Comparison of ENCODE assay signal across 9 cellular contexts in genomic region chr19:37817180-37817911, GRCh38. TPM values are rescaled to one million over a fixed set of nuclear protein-coding genes. Genes with fewer than 3 reads are reported as not detected.
A peak's percentile ranks its signal among the peaks of the same experiment; 100 is the strongest.
DNase-seq lines count a peak whose midpoint lies in the region; ATAC-seq and TF ChIP-seq lines count a peak whose summit lies in the region.
"Had no signal": no experiment of that assay in that cellular context is flagged by ENCODE, and none has a peak within 500 bp of the region (broad histone marks: within the 10 kb centered on the region; RNA-seq: fewer than 3 reads in every experiment).

No MANE protein-coding gene starts in this region.

- DNase-seq in activated CD4-positive, alpha-beta memory T cell treated with anti-CD3 and anti-CD28 coated beads for 36 hours: peak; percentile 16
- no peak for DNase-seq in activated CD4-positive, alpha-beta memory T cell treated with anti-CD3 and anti-CD28 coated beads, Interleukin-2, amount 10 ng/mL, durations not matched to agents 7 days and 5 days
- peak; percentile 7 to 15 for DNase-seq in activated CD4-positive, alpha-beta T cell treated with anti-CD3 and anti-CD28 coated beads, Interleukin-2, amount 50 U/mL, for 48 hours
- peak; percentile 55 to 58 for DNase-seq in fibroblast of lung (ENCODE audit: low read depth in 2 of 2)
- peak; percentile 22 to 50 for DNase-seq in stimulated activated naive CD8-positive, alpha-beta T cell treated with anti-CD3 and anti-CD28 coated beads, Interleukin-15, amount 100 ng/mL, for 72 hours
- DNase-seq in RPMI8226: no peak

- peaks cover 47% of the 10 kb centered on the region for H3K9me3 Mint-ChIP-seq in activated CD4-positive, alpha-beta memory T cell treated with anti-CD3 and anti-CD28 coated beads for 36 hours
- peaks cover 45% of the 10 kb centered on the region for H3K9me3 Mint-ChIP-seq in activated CD4-positive, alpha-beta memory T cell treated with anti-CD3 and anti-CD28 coated beads, Interleukin-2, amount 10 ng/mL, durations not matched to agents 7 days and 5 days
- H3K9me3 Mint-ChIP-seq in stimulated activated naive CD8-positive, alpha-beta T cell treated with anti-CD3 and anti-CD28 coated beads, Interleukin-15, amount 100 ng/mL, for 72 hours: peaks cover 26 to 72% of the 10 kb centered on the region in 2 donors

- no peak overlapping the region for H3K27ac Mint-ChIP-seq in activated CD4-positive, alpha-beta memory T cell treated with anti-CD3 and anti-CD28 coated beads for 36 hours
- H3K27ac Mint-ChIP-seq in activated CD4-positive, alpha-beta memory T cell treated with anti-CD3 and anti-CD28 coated beads, Interleukin-2, amount 10 ng/mL, durations not matched to agents 7 days and 5 days: no peak overlapping the region
- H3K27ac Mint-ChIP-seq in stimulated activated naive CD8-positive, alpha-beta T cell treated with anti-CD3 and anti-CD28 coated beads, Interleukin-15, amount 100 ng/mL, for 72 hours: no peak overlapping the region
- H3K27ac Mint-ChIP-seq: T-helper 1 cell treated with Interleukin-12 subunit alpha and Interleukin-12 subunit beta and Interleukin-4 antibody, amounts not matched to agents 30 μg/mL and 1 μg/mL, for 36 hours had no signal

- peak overlapping the region; percentile 27 to 62 (median 42) for H3K4me3 ChIP-seq in fibroblast of lung (replicated peaks in 1 of 4; ENCODE audit: control extremely low read depth in 1 of 4, insufficient read depth in 1 of 4, low read depth in 3 of 4, low read length in 4 of 4)
- H3K4me3 ChIP-seq in muscle layer of duodenum (ENCODE audit: low read depth in 1 of 2, low read length in 2 of 2): peak overlapping the region; percentile 51 to 83

- H3K9ac ChIP-seq in fibroblast of lung (ENCODE audit: insufficient read depth, low read length): peak overlapping the region; percentile 16

- H3K36me3 ChIP-seq in fibroblast of lung (ENCODE audit: control insufficient read depth, insufficient read depth, low read length) (no peaks in the 10 kb centered on the region), muscle layer of duodenum (ENCODE audit: control insufficient read depth in 1 of 2, insufficient read depth in 2 of 2, low read length in 2 of 2) (peaks cover 0 to 30% of the 10 kb centered on the region in 2 donors)

- intact Hi-C loops in activated CD4-positive, alpha-beta memory T cell treated with anti-CD3 and anti-CD28 coated beads for 36 hours (cut with micrococcal nuclease): no loop called here

- H3K4me1 ChIP-seq in fibroblast of lung (ENCODE audit: control insufficient read depth, extremely low read depth, insufficient read depth, low read length) (no peaks in the 10 kb centered on the region), muscle layer of duodenum (ENCODE audit: control insufficient read depth in 1 of 2, insufficient read depth in 2 of 2, low read length in 2 of 2) (peaks cover 0 to 4% of the 10 kb centered on the region in 2 donors)

- H3K27ac ChIP-seq in fibroblast of lung (ENCODE audit: insufficient read depth, low read length): no peak overlapping the region
- no peak overlapping the region for H3K27ac ChIP-seq in muscle layer of duodenum (ENCODE audit: low read length)

- CTCF ChIA-PET in activated CD4-positive, alpha-beta memory T cell treated with anti-CD3 and anti-CD28 coated beads for 36 hours (lab: Charles Lee): no interaction called here
- CTCF ChIA-PET in activated CD4-positive, alpha-beta memory T cell treated with anti-CD3 and anti-CD28 coated beads, Interleukin-2, amount 10 ng/mL, durations not matched to agents 7 days and 5 days (lab: Charles Lee): no interaction called here

- no peaks in the 10 kb centered on the region for H4K20me1 ChIP-seq in fibroblast of lung (ENCODE audit: control insufficient read depth, extremely low read depth, insufficient read depth, low read length)

- H2AFZ ChIP-seq in fibroblast of lung (ENCODE audit: low read length): peak overlapping the region; percentile 68

- H3K27me3 Mint-ChIP-seq in activated CD4-positive, alpha-beta memory T cell treated with anti-CD3 and anti-CD28 coated beads for 36 hours: peaks cover 16% of the 10 kb centered on the region
- H3K27me3 Mint-ChIP-seq in activated CD4-positive, alpha-beta memory T cell treated with anti-CD3 and anti-CD28 coated beads, Interleukin-2, amount 10 ng/mL, durations not matched to agents 7 days and 5 days: no peaks in the 10 kb centered on the region
- H3K27me3 Mint-ChIP-seq in stimulated activated naive CD8-positive, alpha-beta T cell treated with anti-CD3 and anti-CD28 coated beads, Interleukin-15, amount 100 ng/mL, for 72 hours: peaks cover 18% of the 10 kb centered on the region

- H3K9me3 ChIP-seq in fibroblast of lung (ENCODE audit: control insufficient read depth, insufficient read depth, low read depth, low read length) (no peaks in the 10 kb centered on the region), muscle layer of duodenum (ENCODE audit: control insufficient read depth in 1 of 2, low read length in 2 of 2) (peaks cover under 1 to 15% of the 10 kb centered on the region in 2 donors)

- no peaks in the 10 kb centered on the region for H3K79me2 ChIP-seq in fibroblast of lung (ENCODE audit: control insufficient read depth, insufficient read depth, low read length)

- H3K36me3 Mint-ChIP-seq in activated CD4-positive, alpha-beta memory T cell treated with anti-CD3 and anti-CD28 coated beads for 36 hours: peaks cover 24% of the 10 kb centered on the region
- H3K36me3 Mint-ChIP-seq in activated CD4-positive, alpha-beta memory T cell treated with anti-CD3 and anti-CD28 coated beads, Interleukin-2, amount 10 ng/mL, durations not matched to agents 7 days and 5 days (ENCODE audit: low read depth): no peaks in the 10 kb centered on the region

- no peak overlapping the region for H3K4me3 Mint-ChIP-seq in activated CD4-positive, alpha-beta memory T cell treated with anti-CD3 and anti-CD28 coated beads for 36 hours
- no peak overlapping the region for H3K4me3 Mint-ChIP-seq in activated CD4-positive, alpha-beta memory T cell treated with anti-CD3 and anti-CD28 coated beads, Interleukin-2, amount 10 ng/mL, durations not matched to agents 7 days and 5 days
- H3K4me3 Mint-ChIP-seq in stimulated activated naive CD8-positive, alpha-beta T cell treated with anti-CD3 and anti-CD28 coated beads, Interleukin-15, amount 100 ng/mL, for 72 hours: peak overlapping the region; percentile 33 to 66
- H3K4me3 Mint-ChIP-seq: T-helper 1 cell treated with Interleukin-12 subunit alpha and Interleukin-12 subunit beta and Interleukin-4 antibody, amounts not matched to agents 30 μg/mL and 1 μg/mL, for 36 hours had no signal

- H3K4me2 ChIP-seq in fibroblast of lung (ENCODE audit: extremely low read depth, insufficient read depth, low read length): peak overlapping the region; percentile 59

- no peak for TF ChIP-seq CTCF in fibroblast of lung (conservative IDR thresholded peaks at IDR 0.05 in 1 of 2, IDR thresholded peaks at IDR 0.05 in 1 of 2; ENCODE audit: low read depth in 1 of 2, low read length in 2 of 2)

- POLR2A ChIA-PET in activated CD4-positive, alpha-beta memory T cell treated with anti-CD3 and anti-CD28 coated beads for 36 hours (lab: Charles Lee): no interaction called here
- POLR2A ChIA-PET in activated CD4-positive, alpha-beta memory T cell treated with anti-CD3 and anti-CD28 coated beads, Interleukin-2, amount 10 ng/mL, durations not matched to agents 7 days and 5 days (lab: Charles Lee): no interaction called here

- no peaks in the 10 kb centered on the region for H3K4me1 Mint-ChIP-seq in activated CD4-positive, alpha-beta memory T cell treated with anti-CD3 and anti-CD28 coated beads for 36 hours (ENCODE audit: low read depth)
- H3K4me1 Mint-ChIP-seq in activated CD4-positive, alpha-beta memory T cell treated with anti-CD3 and anti-CD28 coated beads, Interleukin-2, amount 10 ng/mL, durations not matched to agents 7 days and 5 days: no peaks in the 10 kb centered on the region
- H3K4me1 Mint-ChIP-seq in stimulated activated naive CD8-positive, alpha-beta T cell treated with anti-CD3 and anti-CD28 coated beads, Interleukin-15, amount 100 ng/mL, for 72 hours: peaks cover 7% of the 10 kb centered on the region

- peak; percentile 58 for ATAC-seq in stimulated activated naive CD8-positive, alpha-beta T cell treated with anti-CD3 and anti-CD28 coated beads, Interleukin-15, amount 100 ng/mL, for 72 hours
- no peak for ATAC-seq in GM21360 (IDR thresholded peaks at IDR 0.05; ENCODE audit: unreplicated experiment)

- H3K27me3 ChIP-seq in fibroblast of lung (ENCODE audit: control insufficient read depth, insufficient read depth, low read length) (no peaks in the 10 kb centered on the region), muscle layer of duodenum (ENCODE audit: low read depth, low read length) (no peaks in the 10 kb centered on the region)

RNA-seq across cellular contexts. Expression of gene ZNF573, which starts 38.0 kb away (rescaled TPM):
- 1 to 10 TPM; 7.7 to 7.8 TPM for total RNA-seq in activated CD4-positive, alpha-beta memory T cell treated with anti-CD3 and anti-CD28 coated beads for 36 hours
- total RNA-seq in activated CD4-positive, alpha-beta memory T cell treated with anti-CD3 and anti-CD28 coated beads, Interleukin-2, amount 10 ng/mL, durations not matched to agents 7 days and 5 days: 1 to 10 TPM; 6.0 to 6.5 TPM
- total RNA-seq in fibroblast of lung: 6.2 and 8.6 TPM in 2 replicates
- 2.9 and 3.7 TPM in 2 replicates for polyA plus RNA-seq in fibroblast of lung
- polyA plus RNA-seq in fibroblast of lung (2012): 1.1 and 1.2 TPM in 2 replicates
- polyA minus RNA-seq in fibroblast of lung (ENCODE audit: low replicate concordance): not detected in 2 replicates

Comparison
In these comparisons a context has a peak if more than half of its experiments do, and no peak if none do; other contexts are left out.
1. DNase-seq: peak in activated CD4-positive, alpha-beta memory T cell treated with anti-CD3 and anti-CD28 coated beads for 36 hours (single experiment), activated CD4-positive, alpha-beta T cell treated with anti-CD3 and anti-CD28 coated beads, Interleukin-2, amount 50 U/mL, for 48 hours (2 of 2), fibroblast of lung (2 of 2) and stimulated activated naive CD8-positive, alpha-beta T cell treated with anti-CD3 and anti-CD28 coated beads, Interleukin-15, amount 100 ng/mL, for 72 hours (2 of 2); none in activated CD4-positive, alpha-beta memory T cell treated with anti-CD3 and anti-CD28 coated beads, Interleukin-2, amount 10 ng/mL, durations not matched to agents 7 days and 5 days (single experiment) and RPMI8226 (single experiment).
2. H3K4me3 Mint-ChIP-seq: peak in stimulated activated naive CD8-positive, alpha-beta T cell treated with anti-CD3 and anti-CD28 coated beads, Interleukin-15, amount 100 ng/mL, for 72 hours (2 of 2); none in activated CD4-positive, alpha-beta memory T cell treated with anti-CD3 and anti-CD28 coated beads for 36 hours (single experiment) and activated CD4-positive, alpha-beta memory T cell treated with anti-CD3 and anti-CD28 coated beads, Interleukin-2, amount 10 ng/mL, durations not matched to agents 7 days and 5 days (single experiment).